16 cellular contexts compared by ENCODE assay signal in the genomic region with DNA sequence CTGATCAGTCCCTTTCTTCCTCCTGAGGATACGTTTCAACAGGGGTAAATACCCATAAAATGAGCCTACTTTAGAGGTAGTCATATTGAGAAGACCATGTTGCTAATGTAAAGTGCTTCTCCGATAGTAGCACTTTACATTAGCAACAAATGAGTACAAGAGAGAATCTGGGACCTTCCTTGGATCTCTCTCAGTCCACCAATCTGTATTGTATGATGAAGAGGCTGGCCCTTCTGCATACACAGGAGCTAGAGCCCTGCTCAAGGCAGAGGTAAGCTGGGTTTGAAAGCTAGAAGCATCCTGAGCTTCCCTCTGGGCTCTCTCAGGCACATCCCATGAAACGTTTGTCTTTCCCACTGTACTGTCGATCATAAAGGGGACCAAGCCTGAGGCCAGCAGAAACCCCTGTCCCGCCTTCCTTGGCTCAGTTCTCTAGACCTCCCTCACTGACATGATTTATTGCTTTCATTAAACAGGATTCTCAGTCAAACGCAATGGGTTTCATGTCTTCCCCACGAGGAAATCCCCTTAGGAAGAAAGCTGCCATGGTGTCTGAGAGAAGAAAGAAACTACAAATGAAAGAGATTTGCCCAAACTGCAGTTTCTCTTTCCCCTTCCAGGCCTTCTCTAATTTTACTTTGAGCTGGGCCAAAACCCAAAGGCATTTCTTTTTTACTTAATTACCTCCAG.
DNase-seq lines count a peak whose midpoint lies in the region; ATAC-seq and TF ChIP-seq lines count a peak whose summit lies in the region.
"Had no signal": no experiment of that assay in that cellular context is flagged by ENCODE, and none has a peak within 500 bp of the region (broad histone marks: within the 10 kb centered on the region; RNA-seq: fewer than 3 reads in every experiment).

No MANE protein-coding gene starts in this region.

- intact Hi-C loops in natural killer cell (cut with micrococcal nuclease), result no loop called here

- H3K4me3 Mint-ChIP-seq in natural killer cell treated with Interleukin-12 subunit alpha and Interleukin-12 subunit beta and Interleukin-15 and Interleukin-18, amount 100 ng/mL, for 72 hours, result no peak overlapping the region
- no peak overlapping the region for H3K4me3 Mint-ChIP-seq in natural killer cell
- H3K4me3 Mint-ChIP-seq in activated naive CD8-positive, alpha-beta T cell treated with anti-CD3 and anti-CD28 coated beads, Interleukin-2, amount 50 U/mL, for 24 hours, result no peak overlapping the region
- H3K4me3 Mint-ChIP-seq in activated CD4-positive, alpha-beta memory T cell treated with anti-CD3 and anti-CD28 coated beads, Interleukin-2, amount 10 ng/mL, durations not matched to agents 7 days and 5 days, result no peak overlapping the region
- H3K4me3 Mint-ChIP-seq: activated T-cell treated with anti-CD3 and anti-CD28 coated beads, Interleukin-2, amount 50 U/mL, for 4 hours had no signal

- DNase-seq in natural killer cell treated with Interleukin-12 subunit alpha and Interleukin-12 subunit beta and Interleukin-15 and Interleukin-18, amount 100 ng/mL, for 72 hours (ENCODE audit: low spot score), result no peak
- no peak for DNase-seq in natural killer cell
- no peak for DNase-seq in activated naive CD8-positive, alpha-beta T cell treated with anti-CD3 and anti-CD28 coated beads, Interleukin-2, amount 50 U/mL, for 24 hours
- no peak for DNase-seq in NCI-H226
- no peak for DNase-seq in activated CD4-positive, alpha-beta memory T cell treated with anti-CD3 and anti-CD28 coated beads, Interleukin-2, amount 10 ng/mL, durations not matched to agents 7 days and 5 days
- DNase-seq in NCI-H146 (lab: John Stamatoyannopoulos, UW), result no peak
- no peak for DNase-seq in middle frontal gyrus (ENCODE audit: extremely low spot score, low spot score)
- DNase-seq: activated T-cell treated with anti-CD3 and anti-CD28 coated beads, Interleukin-2, amount 50 U/mL, for 4 hours; amygdala; heart left ventricle; Kasumi-1; kidney; midbrain; NCI-H524 treated with DMSO at 0.1 percent for 48 hours had no signal

- H3K4me1 Mint-ChIP-seq in natural killer cell treated with Interleukin-12 subunit alpha and Interleukin-12 subunit beta and Interleukin-15 and Interleukin-18, amount 100 ng/mL, for 72 hours (ENCODE audit: low read depth in 2 of 2), result peaks cover 14 to 37% of the 10 kb centered on the region in 2 donors
- H3K4me1 Mint-ChIP-seq in natural killer cell, result no peaks in the 10 kb centered on the region
- peaks cover 19% of the 10 kb centered on the region for H3K4me1 Mint-ChIP-seq in activated naive CD8-positive, alpha-beta T cell treated with anti-CD3 and anti-CD28 coated beads, Interleukin-2, amount 50 U/mL, for 24 hours
- no peaks in the 10 kb centered on the region for H3K4me1 Mint-ChIP-seq in activated CD4-positive, alpha-beta memory T cell treated with anti-CD3 and anti-CD28 coated beads, Interleukin-2, amount 10 ng/mL, durations not matched to agents 7 days and 5 days

- TF ChIP-seq CTCF in natural killer cell (IDR thresholded peaks at IDR 0.05), result no peak

- CTCF ChIA-PET in activated CD4-positive, alpha-beta memory T cell treated with anti-CD3 and anti-CD28 coated beads, Interleukin-2, amount 10 ng/mL, durations not matched to agents 7 days and 5 days (lab: Charles Lee), result no interaction called here

- peak overlapping the region; percentile 60 to 90 for H3K27ac Mint-ChIP-seq in natural killer cell treated with Interleukin-12 subunit alpha and Interleukin-12 subunit beta and Interleukin-15 and Interleukin-18, amount 100 ng/mL, for 72 hours
- no peak overlapping the region for H3K27ac Mint-ChIP-seq in natural killer cell
- H3K27ac Mint-ChIP-seq in activated naive CD8-positive, alpha-beta T cell treated with anti-CD3 and anti-CD28 coated beads, Interleukin-2, amount 50 U/mL, for 24 hours, result peak overlapping the region; percentile 79
- H3K27ac Mint-ChIP-seq in activated CD4-positive, alpha-beta memory T cell treated with anti-CD3 and anti-CD28 coated beads, Interleukin-2, amount 10 ng/mL, durations not matched to agents 7 days and 5 days, result no peak overlapping the region

- no peaks in the 10 kb centered on the region for H3K27me3 Mint-ChIP-seq in natural killer cell treated with Interleukin-12 subunit alpha and Interleukin-12 subunit beta and Interleukin-15 and Interleukin-18, amount 100 ng/mL, for 72 hours
- H3K27me3 Mint-ChIP-seq in natural killer cell (ENCODE audit: low read depth in 2 of 2), result peaks cover 0 to 3% of the 10 kb centered on the region in 2 donors
- no peaks in the 10 kb centered on the region for H3K27me3 Mint-ChIP-seq in activated naive CD8-positive, alpha-beta T cell treated with anti-CD3 and anti-CD28 coated beads, Interleukin-2, amount 50 U/mL, for 24 hours
- peaks cover 7% of the 10 kb centered on the region for H3K27me3 Mint-ChIP-seq in activated CD4-positive, alpha-beta memory T cell treated with anti-CD3 and anti-CD28 coated beads, Interleukin-2, amount 10 ng/mL, durations not matched to agents 7 days and 5 days

- POLR2A ChIA-PET in activated CD4-positive, alpha-beta memory T cell treated with anti-CD3 and anti-CD28 coated beads, Interleukin-2, amount 10 ng/mL, durations not matched to agents 7 days and 5 days (lab: Charles Lee), result interaction anchor here (0.8 to 1.4 kb wide), 3 partner anchors 9 to 69 kb away, joined by 3 read pairs; no protein-coding TSS in a partner anchor

- peaks cover 9% of the 10 kb centered on the region for H3K9me3 Mint-ChIP-seq in natural killer cell treated with Interleukin-12 subunit alpha and Interleukin-12 subunit beta and Interleukin-15 and Interleukin-18, amount 100 ng/mL, for 72 hours
- peaks cover 2% of the 10 kb centered on the region in 2 donors for H3K9me3 Mint-ChIP-seq in natural killer cell
- H3K9me3 Mint-ChIP-seq in activated naive CD8-positive, alpha-beta T cell treated with anti-CD3 and anti-CD28 coated beads, Interleukin-2, amount 50 U/mL, for 24 hours, result peaks cover 10% of the 10 kb centered on the region
- H3K9me3 Mint-ChIP-seq in activated CD4-positive, alpha-beta memory T cell treated with anti-CD3 and anti-CD28 coated beads, Interleukin-2, amount 10 ng/mL, durations not matched to agents 7 days and 5 days, result peaks cover 9% of the 10 kb centered on the region

- H3K36me3 Mint-ChIP-seq in natural killer cell treated with Interleukin-12 subunit alpha and Interleukin-12 subunit beta and Interleukin-15 and Interleukin-18, amount 100 ng/mL, for 72 hours, result peaks cover 13% of the 10 kb centered on the region
- no peaks in the 10 kb centered on the region for H3K36me3 Mint-ChIP-seq in natural killer cell
- H3K36me3 Mint-ChIP-seq in activated naive CD8-positive, alpha-beta T cell treated with anti-CD3 and anti-CD28 coated beads, Interleukin-2, amount 50 U/mL, for 24 hours (ENCODE audit: low read depth), result no peaks in the 10 kb centered on the region
- H3K36me3 Mint-ChIP-seq in activated CD4-positive, alpha-beta memory T cell treated with anti-CD3 and anti-CD28 coated beads, Interleukin-2, amount 10 ng/mL, durations not matched to agents 7 days and 5 days (ENCODE audit: low read depth), result peaks cover 4% of the 10 kb centered on the region

- ATAC-seq in natural killer cell treated with Interleukin-12 subunit alpha and Interleukin-12 subunit beta and Interleukin-15 and Interleukin-18, amount 100 ng/mL, for 72 hours, result peak; percentile 22 to 79
- ATAC-seq in natural killer cell, result no peak
- peak; percentile 54 for ATAC-seq in HG02678 (IDR thresholded peaks at IDR 0.05; ENCODE audit: unreplicated experiment)
- peak; percentile 40 for ATAC-seq in activated naive CD8-positive, alpha-beta T cell treated with anti-CD3 and anti-CD28 coated beads, Interleukin-2, amount 50 U/mL, for 24 hours
- ATAC-seq: esophagus mucosa, heart left ventricle had no signal

Comparison
In these comparisons a context has a peak if more than half of its experiments do, and no peak if none do; other contexts are left out.
1. ATAC-seq: peak in natural killer cell treated with Interleukin-12 subunit alpha and Interleukin-12 subunit beta and Interleukin-15 and Interleukin-18, amount 100 ng/mL, for 72 hours (2 of 2), HG02678 (single experiment) and activated naive CD8-positive, alpha-beta T cell treated with anti-CD3 and anti-CD28 coated beads, Interleukin-2, amount 50 U/mL, for 24 hours (single experiment); none in natural killer cell (0 of 3).
2. H3K27ac Mint-ChIP-seq: peak in natural killer cell treated with Interleukin-12 subunit alpha and Interleukin-12 subunit beta and Interleukin-15 and Interleukin-18, amount 100 ng/mL, for 72 hours (2 of 2) and activated naive CD8-positive, alpha-beta T cell treated with anti-CD3 and anti-CD28 coated beads, Interleukin-2, amount 50 U/mL, for 24 hours (single experiment); none in natural killer cell (0 of 2) and activated CD4-positive, alpha-beta memory T cell treated with anti-CD3 and anti-CD28 coated beads, Interleukin-2, amount 10 ng/mL, durations not matched to agents 7 days and 5 days (single experiment).